ENCODE assay signal across 8 cellular contexts in genomic region chr9:92293075-92293354, GRCh38. TPM values are rescaled to one million over a fixed set of nuclear protein-coding genes. Genes with fewer than 3 reads are reported as not detected.
A peak's percentile ranks its signal among the peaks of the same experiment; 100 is the strongest.
DNase-seq lines count a peak whose midpoint lies in the region; ATAC-seq and TF ChIP-seq lines count a peak whose summit lies in the region.

No MANE protein-coding gene starts in this region.

- TF ChIP-seq POLR2A in heart left ventricle (IDR thresholded peaks at IDR 0.05) (no peak), body of pancreas (IDR thresholded peaks at IDR 0.05) (no peak), uterus (IDR thresholded peaks at IDR 0.05) (no peak)

- H3K23ac ChIP-seq in mesendoderm (ENCODE audit: low read length) = no peak overlapping the region

- no peak overlapping the region for H3K4ac ChIP-seq in mesendoderm (ENCODE audit: low read depth, low read length)

- 2 to 4% (median 3%) methylated on average over 5 of the region's 5 CpGs for WGBS in heart left ventricle, 4 donors
- 1 to 2% methylated on average over 5 of the region's 5 CpGs for WGBS in body of pancreas, 2 donors
- WGBS in mesendoderm (ENCODE audit: extremely low coverage, insufficient coverage, low lambda C conversion rate) = no CpG with 5 or more reads among the region's 5 CpGs

- H3K27ac ChIP-seq in heart left ventricle = peak overlapping the region in 11 of 12 donors; percentile 50 to 85 (median 70)
- peak overlapping the region in 3 of 4 donors; percentile 22 to 81 (median 81) for H3K27ac ChIP-seq in body of pancreas
- H3K27ac ChIP-seq in mesendoderm (ENCODE audit: low read depth, low read length) = no peak overlapping the region
- H3K27ac ChIP-seq in uterus = peak overlapping the region; percentile 68 to 83

- H3K4me3 ChIP-seq in heart left ventricle (peak overlapping the region; percentile 41 to 91 (median 72)), body of pancreas (peak overlapping the region; percentile 39 to 90), mesendoderm (ENCODE audit: low read length) (peak overlapping the region; percentile 36), uterus (peak overlapping the region; percentile 69 to 72)

- no peak overlapping the region for H2BK120ac ChIP-seq in mesendoderm (ENCODE audit: low read depth, low read length)

- no peak overlapping the region for H4K5ac ChIP-seq in mesendoderm (ENCODE audit: low read length)

- H3K36me3 ChIP-seq in heart left ventricle = peaks cover 0 to 37% (median 26%) of the 10 kb centered on the region in 9 donors
- H3K36me3 ChIP-seq in body of pancreas (replicated peaks in 1 of 2; ENCODE audit: insufficient read depth in 1 of 2, low read depth in 2 of 2) = peaks cover 0 to 3% of the 10 kb centered on the region in 2 donors
- no peaks in the 10 kb centered on the region for H3K36me3 ChIP-seq in mesendoderm (ENCODE audit: control insufficient read depth, insufficient read depth, low read length)
- H3K36me3 ChIP-seq in uterus = no peaks in the 10 kb centered on the region

- H3K56ac ChIP-seq in mesendoderm (ENCODE audit: low read length) = peak overlapping the region; percentile 69

- H3K9me3 ChIP-seq in heart left ventricle = no peaks in the 10 kb centered on the region
- no peaks in the 10 kb centered on the region for H3K9me3 ChIP-seq in body of pancreas
- no peaks in the 10 kb centered on the region for H3K9me3 ChIP-seq in uterus

- H2AK5ac ChIP-seq in mesendoderm (ENCODE audit: low read length) = no peak overlapping the region

- H3K79me1 ChIP-seq in mesendoderm (ENCODE audit: low read length) = no peaks in the 10 kb centered on the region

- intact Hi-C loops in heart left ventricle (cut with DNase I) = loop anchor here in 5 of 10 donors (2.0 to 10.0 kb wide), 4 partner anchors 148 to 342 kb away; no protein-coding TSS in a partner anchor
- intact Hi-C loops in left cardiac atrium (cut with DNase I) = no loop called here
- intact Hi-C loops in body of pancreas (cut with DNase I) = no loop called here
- intact Hi-C loops in uterus (cut with DNase I; ENCODE audit: low total_unique reads) = no loop called here

- no peaks in the 10 kb centered on the region for H3K27me3 ChIP-seq in heart left ventricle
- no peaks in the 10 kb centered on the region for H3K27me3 ChIP-seq in body of pancreas
- H3K27me3 ChIP-seq in mesendoderm (ENCODE audit: insufficient read depth, low read length, poor library complexity) = no peaks in the 10 kb centered on the region
- H3K27me3 ChIP-seq in uterus = no peaks in the 10 kb centered on the region

- H3K18ac ChIP-seq in mesendoderm (ENCODE audit: low read length) = no peak overlapping the region

- H3K4me1 ChIP-seq in heart left ventricle = peaks cover 0 to 34% (median 22%) of the 10 kb centered on the region in 12 donors
- peaks cover 32% of the 10 kb centered on the region for H3K4me1 ChIP-seq in body of pancreas
- peaks cover 5% of the 10 kb centered on the region for H3K4me1 ChIP-seq in mesendoderm (ENCODE audit: control insufficient read depth, low read depth, low read length)
- H3K4me1 ChIP-seq in uterus = no peaks in the 10 kb centered on the region

- no peak overlapping the region for H3K4me2 ChIP-seq in mesendoderm (ENCODE audit: low read length)

- H3K79me2 ChIP-seq in mesendoderm (ENCODE audit: control insufficient read depth, insufficient read depth, low read length) = peaks cover 37% of the 10 kb centered on the region

- no peak overlapping the region for H4K8ac ChIP-seq in mesendoderm (ENCODE audit: low read depth, low read length)

- ATAC-seq in heart left ventricle (no peak), left cardiac atrium (no peak), body of pancreas (no peak)

- peak overlapping the region; percentile 81 for H3K9ac ChIP-seq in mesendoderm (ENCODE audit: low read length)

- H2BK15ac ChIP-seq in mesendoderm (replicated peaks; ENCODE audit: low read depth) = no peak overlapping the region

- no peak for TF ChIP-seq CTCF in heart left ventricle (IDR thresholded peaks at IDR 0.05)
- no peak for TF ChIP-seq CTCF in body of pancreas (IDR thresholded peaks at IDR 0.05)
- TF ChIP-seq CTCF in uterus (IDR thresholded peaks at IDR 0.05) = no peak

- no peak overlapping the region for H2BK5ac ChIP-seq in mesendoderm (ENCODE audit: low read length)

- DNase-seq in heart left ventricle (no peak), left cardiac atrium (no peak), body of pancreas (no peak), mesendoderm (no peak), uterus (no peak), AG08396 (ENCODE audit: low spot score) (no peak), T-helper 9 cell (no peak)
- no peak for DNase-seq in activated CD4-positive, CD25-positive, alpha-beta regulatory T cell treated with anti-CD3 and anti-CD28 coated beads, Interleukin-2, amount 50 U/mL, for 72 hours

RNA-seq across cellular contexts. Expression of gene IARS1, which starts 0.5 kb away (rescaled TPM):
- total RNA-seq in heart left ventricle = 10 to 100 TPM; 44.2 to 85.3 (median 68.1) TPM
- polyA plus RNA-seq in heart left ventricle = 10 to 100 TPM in 1 of 2 donors, 1 to 10 TPM in 1; 9.0 to 97.5 TPM
- 10 to 100 TPM; 50.4 to 73.3 TPM for total RNA-seq in left cardiac atrium
- total RNA-seq in body of pancreas = 10 to 100 TPM; 45.1 to 68.6 TPM
- 147 TPM for polyA plus RNA-seq in mesendoderm (2013, experiment 1 of 2)
- 141 TPM for polyA plus RNA-seq in mesendoderm (2013, experiment 2 of 2)
- 100 to 1,000 TPM in 3 of 4 donors, 10 to 100 TPM in 1; 73.2 to 234 (median 161) TPM for total RNA-seq in uterus

RNA-seq across cellular contexts. Expression of gene NOL8, which starts 32.1 kb away (rescaled TPM):
- total RNA-seq in heart left ventricle = 10 to 100 TPM in 8 of 9 donors, 1 to 10 TPM in 1; 8.1 to 25.6 (median 18.1) TPM
- polyA plus RNA-seq in heart left ventricle = 10 to 100 TPM; 11.7 to 13.5 TPM
- 10 to 100 TPM; 13.3 to 17.6 TPM for total RNA-seq in left cardiac atrium
- total RNA-seq in body of pancreas = 10 to 100 TPM; 26.5 to 38.2 TPM
- polyA plus RNA-seq in mesendoderm (2013, experiment 1 of 2) = 35.0 TPM
- polyA plus RNA-seq in mesendoderm (2013, experiment 2 of 2) = 35.1 TPM
- 10 to 100 TPM; 16.5 to 48.0 (median 33.0) TPM for total RNA-seq in uterus

RNA-seq across cellular contexts. Expression of gene CENPP, which starts 32.7 kb away (rescaled TPM):
- total RNA-seq in heart left ventricle (1 to 10 TPM; 1.2 to 5.8 (median 3.1) TPM), left cardiac atrium (1 to 10 TPM; 1.9 to 3.2 TPM), body of pancreas (1 to 10 TPM in 1 of 2 donors, under 1 TPM in 1; 0.78 to 2.3 TPM), uterus (10 to 100 TPM in 1 of 4 donors, 1 to 10 TPM in 2, under 1 TPM in 1; 0.88 to 12.0 (median 4.3) TPM)
- 1 to 10 TPM; 1.1 to 1.6 TPM for polyA plus RNA-seq in heart left ventricle
- 11.8 TPM for polyA plus RNA-seq in mesendoderm (2013, experiment 1 of 2)
- 11.4 TPM for polyA plus RNA-seq in mesendoderm (2013, experiment 2 of 2)
